1 cellular context compared by ENCODE assay signal in the genomic region with DNA sequence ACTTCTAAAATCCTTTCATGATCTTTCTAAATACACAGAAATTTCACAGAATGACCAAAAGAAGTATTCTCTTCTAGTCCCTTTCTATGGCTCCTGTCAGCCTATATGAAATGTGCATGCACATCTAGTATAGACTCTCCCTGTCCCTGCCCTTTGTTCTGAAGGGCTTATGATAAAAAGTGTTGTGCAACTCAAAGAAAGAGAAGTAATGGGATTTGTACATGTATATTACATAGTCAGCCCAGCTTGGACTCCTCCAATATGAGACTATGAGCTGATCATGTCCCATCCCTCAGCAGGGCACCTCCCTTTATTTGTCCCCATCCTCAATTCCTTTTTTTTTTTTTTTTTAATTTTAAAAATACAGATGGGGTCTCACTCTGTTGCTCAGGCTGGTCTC.
TF ChIP-seq lines count a peak whose summit lies in the region.

No MANE protein-coding gene starts in this region.

TF ChIP-seq in K562, 482 proteins besides CTCF, POLR2A, EP300 and RAD21 (continued from another document):
- TF ChIP-seq, protein P1, sequence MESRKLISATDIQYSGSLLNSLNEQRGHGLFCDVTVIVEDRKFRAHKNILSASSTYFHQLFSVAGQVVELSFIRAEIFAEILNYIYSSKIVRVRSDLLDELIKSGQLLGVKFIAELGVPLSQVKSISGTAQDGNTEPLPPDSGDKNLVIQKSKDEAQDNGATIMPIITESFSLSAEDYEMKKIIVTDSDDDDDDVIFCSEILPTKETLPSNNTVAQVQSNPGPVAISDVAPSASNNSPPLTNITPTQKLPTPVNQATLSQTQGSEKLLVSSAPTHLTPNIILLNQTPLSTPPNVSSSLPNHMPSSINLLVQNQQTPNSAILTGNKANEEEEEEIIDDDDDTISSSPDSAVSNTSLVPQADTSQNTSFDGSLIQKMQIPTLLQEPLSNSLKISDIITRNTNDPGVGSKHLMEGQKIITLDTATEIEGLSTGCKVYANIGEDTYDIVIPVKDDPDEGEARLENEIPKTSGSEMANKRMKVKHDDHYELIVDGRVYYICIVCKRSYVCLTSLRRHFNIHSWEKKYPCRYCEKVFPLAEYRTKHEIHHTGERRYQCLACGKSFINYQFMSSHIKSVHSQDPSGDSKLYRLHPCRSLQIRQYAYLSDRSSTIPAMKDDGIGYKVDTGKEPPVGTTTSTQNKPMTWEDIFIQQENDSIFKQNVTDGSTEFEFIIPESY (CRISPR knock-in tag; IDR thresholded peaks at IDR 0.05) = no peak
- TF ChIP-seq ARHGAP35 (IDR thresholded peaks at IDR 0.05; ENCODE audit: partially characterized antibody) (no peak), RBM25 (IDR thresholded peaks at IDR 0.05; ENCODE audit: low read depth, low read length, severe bottlenecking) (no peak), CEBPB (tag; IDR thresholded peaks at IDR 0.05) (peak; percentile 70), MIER1 (IDR thresholded peaks at IDR 0.05; ENCODE audit: low read depth) (no peak)
TF ChIP-seq in K562: peak in this region for 1.
